Comparison of ENCODE assay signal across 7 cellular contexts in the genomic region with DNA sequence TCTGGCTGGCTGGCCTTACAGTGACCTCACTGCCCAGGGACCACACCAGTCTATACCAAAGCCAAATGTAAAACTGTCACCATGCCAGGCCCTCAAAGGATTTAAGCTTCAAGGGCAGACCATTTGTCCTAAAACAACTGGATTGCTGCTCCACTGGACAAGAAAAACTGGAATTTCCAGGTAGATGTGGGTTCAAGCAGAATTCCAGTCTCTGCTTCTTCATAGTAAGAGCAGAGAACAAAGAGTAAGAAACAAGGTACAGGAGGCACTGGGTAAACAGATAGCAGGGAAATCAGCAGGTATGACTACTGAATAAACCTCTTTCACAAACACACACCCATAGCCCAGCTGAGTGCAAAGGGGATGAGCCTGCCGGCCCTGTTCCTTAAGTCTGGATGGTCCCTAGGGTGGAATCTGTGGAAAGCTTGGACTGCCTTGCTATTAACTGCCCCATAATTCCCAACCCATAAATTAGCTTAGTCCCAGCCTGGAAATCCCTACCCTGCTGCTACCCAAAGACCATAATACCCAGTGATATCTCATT. TPM values are rescaled to one million over a fixed set of nuclear protein-coding genes. Genes with fewer than 3 reads are reported as not detected.
DNase-seq lines count a peak whose midpoint lies in the region; ATAC-seq, FAIRE-seq and TF ChIP-seq lines count a peak whose summit lies in the region.

No MANE protein-coding gene starts in this region.

- no peaks in the 10 kb centered on the region for H3K36me3 ChIP-seq in Peyer's patch
- H3K36me3 ChIP-seq in spleen, result no peaks in the 10 kb centered on the region

- FAIRE-seq in GM19239 (lab: Jason Lieb, UNC), result peak; percentile 75

- no peak for TF ChIP-seq POLR2A in Peyer's patch (IDR thresholded peaks at IDR 0.05)
- TF ChIP-seq POLR2A in spleen (IDR thresholded peaks at IDR 0.05), result no peak

- WGBS in spleen, 5 donors, result 50 to 80% (median 76%) methylated on average over 1 of the region's 1 CpG

- H3K27ac ChIP-seq in Peyer's patch (peak overlapping the region; percentile 85 to 98 (median 92)), spleen (peak overlapping the region; percentile 86 to 99 (median 98))

- no peak for DNase-seq in GM19239 (ENCODE audit: insufficient read length, low spot score)
- no peak for DNase-seq in Peyer's patch
- peak; percentile 52 for DNase-seq in fibroblast of villous mesenchyme (ENCODE audit: low read depth)
- no peak for DNase-seq in spleen
- DNase-seq in NCI-H187 (lab: John Stamatoyannopoulos, UW), result no peak
- DNase-seq in HK-2 (ENCODE audit: unreplicated experiment), result no peak

- intact Hi-C loops in spleen (cut with DNase I; ENCODE audit: low total_unique reads), result no loop called here

- TF ChIP-seq CTCF in Peyer's patch (IDR thresholded peaks at IDR 0.05) (no peak), fibroblast of villous mesenchyme (IDR thresholded peaks at IDR 0.05; ENCODE audit: insufficient read depth, low read depth, low read length) (no peak), spleen (IDR thresholded peaks at IDR 0.05 in 8 of 11, conservative IDR thresholded peaks at IDR 0.05 in 3 of 11) (no peak)

- H3K4me1 ChIP-seq in Peyer's patch, result peaks cover 37 to 84% (median 57%) of the 10 kb centered on the region in 4 donors
- peaks cover 75 to 96% (median 93%) of the 10 kb centered on the region in 6 donors for H3K4me1 ChIP-seq in spleen

- no peak for ATAC-seq in HG03045 (IDR thresholded peaks at IDR 0.05; ENCODE audit: unreplicated experiment)

- H3K9me3 ChIP-seq in Peyer's patch, result no peaks in the 10 kb centered on the region
- no peaks in the 10 kb centered on the region for H3K9me3 ChIP-seq in spleen

- H3K27me3 ChIP-seq in Peyer's patch, result no peaks in the 10 kb centered on the region
- H3K27me3 ChIP-seq in spleen (replicated peaks in 1 of 7), result no peaks in the 10 kb centered on the region

- H3K4me3 ChIP-seq in Peyer's patch, result peak overlapping the region in 1 of 4 donors; percentile 6
- peak overlapping the region; percentile 19 for H3K4me3 ChIP-seq in fibroblast of villous mesenchyme (ENCODE audit: low read depth, low read length)
- peak overlapping the region in 2 of 8 donors; percentile 9 to 81 for H3K4me3 ChIP-seq in spleen

RNA-seq across cellular contexts. Expression of a gene that starts 5.5 kb away (rescaled TPM):
- total RNA-seq in Peyer's patch (10 to 100 TPM; 26.4 to 65.3 (median 44.1) TPM), fibroblast of villous mesenchyme (23.8 and 28.5 TPM in 2 replicates), spleen (100 to 1,000 TPM in 2 of 7 donors, 10 to 100 TPM in 5; 75.1 to 111 (median 91.4) TPM)
- 10 to 100 TPM; 18.1 to 29.5 (median 25.4) TPM for polyA plus RNA-seq in spleen
